In genomic region chr4:1130318-1131186, GRCh38 we compare ENCODE assay signal across 8 cellular contexts. TPM values are rescaled to one million over a fixed set of nuclear protein-coding genes. Genes with fewer than 3 reads are reported as not detected.
DNase-seq lines count a peak whose midpoint lies in the region; ATAC-seq and TF ChIP-seq lines count a peak whose summit lies in the region.

No MANE protein-coding gene starts in this region.

- no peaks in the 10 kb centered on the region for H3K9me3 Mint-ChIP-seq in naive thymus-derived CD4-positive, alpha-beta T cell

- TF ChIP-seq CTCF in GM13976 (IDR thresholded peaks at IDR 0.05; ENCODE audit: borderline replicate concordance, control extremely low read depth, extremely low read depth, insufficient read depth, missing control alignments) (peak; percentile 99), epithelial cell of esophagus (IDR thresholded peaks at IDR 0.05; ENCODE audit: insufficient read depth, low read depth, low read length, missing control alignments) (peak; percentile 100)

- intact Hi-C loops in naive thymus-derived CD4-positive, alpha-beta T cell (cut with micrococcal nuclease): loop anchor here (1.0 to 5.0 kb wide), 11 partner anchors 37 to 499 kb away; partner anchors contain the start of gene MAEA (in 1 of the 2)

- CTCF ChIA-PET in naive thymus-derived CD4-positive, alpha-beta T cell (lab: Charles Lee): interaction anchor here (0.6 to 4.0 kb wide), 13 partner anchors 9 to 466 kb away, joined by 3 to 34 read pairs (median 3); partner anchors contain the start of gene UVSSA

- peak; percentile 88 for DNase-seq in AG08395 (ENCODE audit: low spot score)
- DNase-seq in GM13976 (ENCODE audit: low spot score): peak; percentile 74
- peak; percentile 49 to 73 for DNase-seq in NOMO-1 (lab: John Stamatoyannopoulos, UW; ENCODE audit: unreplicated experiment in 2 of 2)
- peak; percentile 23 for DNase-seq in activated CD8-positive, alpha-beta memory T cell treated with anti-CD3 and anti-CD28 coated beads, Interleukin-2, amount 50 U/mL, for 1 hour (ENCODE audit: extremely low read depth)
- DNase-seq in epithelial cell of esophagus (ENCODE audit: low read depth): peak; percentile 76
- DNase-seq in naive thymus-derived CD4-positive, alpha-beta T cell: peak; percentile 55 to 86 (median 75)
- peak; percentile 31 to 37 for DNase-seq in stimulated activated CD8-positive, alpha-beta memory T cell treated with anti-CD3 and anti-CD28 coated beads, Interleukin-7, amount 100 ng/mL, for 48 hours (ENCODE audit: extremely low read depth in 1 of 2, low read depth in 1 of 2)

- peaks cover 0 to 9% (median 4%) of the 10 kb centered on the region in 7 donors for H3K4me1 Mint-ChIP-seq in naive thymus-derived CD4-positive, alpha-beta T cell

- no peaks in the 10 kb centered on the region for H3K9me3 ChIP-seq in naive thymus-derived CD4-positive, alpha-beta T cell (ENCODE audit: control insufficient read depth in 2 of 3, low read length in 3 of 3)

- POLR2A ChIA-PET in naive thymus-derived CD4-positive, alpha-beta T cell (lab: Charles Lee): no interaction called here

- no peak overlapping the region for H3K27ac ChIP-seq in naive thymus-derived CD4-positive, alpha-beta T cell (ENCODE audit: low read depth, low read length)

- no peaks in the 10 kb centered on the region for H3K27me3 ChIP-seq in naive thymus-derived CD4-positive, alpha-beta T cell (ENCODE audit: control insufficient read depth in 2 of 2, insufficient read depth in 2 of 2, low read length in 2 of 2)

- H3K36me3 ChIP-seq in naive thymus-derived CD4-positive, alpha-beta T cell (ENCODE audit: control insufficient read depth in 2 of 3, insufficient read depth in 3 of 3, low read length in 3 of 3): no peaks in the 10 kb centered on the region

- H3K4me1 ChIP-seq in naive thymus-derived CD4-positive, alpha-beta T cell (ENCODE audit: control insufficient read depth in 2 of 2, insufficient read depth in 2 of 2, low read length in 2 of 2): no peaks in the 10 kb centered on the region

- H3K4me3 Mint-ChIP-seq in naive thymus-derived CD4-positive, alpha-beta T cell: peak overlapping the region in 1 of 10 donors; percentile 46

- H3K27me3 Mint-ChIP-seq in naive thymus-derived CD4-positive, alpha-beta T cell: peaks cover 0 to 24% (median 6%) of the 10 kb centered on the region in 5 donors

- peak; percentile 74 for ATAC-seq in HG03196 (IDR thresholded peaks at IDR 0.05; ENCODE audit: unreplicated experiment)
- ATAC-seq in naive thymus-derived CD4-positive, alpha-beta T cell: peak; percentile 100

- no peak overlapping the region for H3K4me3 ChIP-seq in epithelial cell of esophagus (ENCODE audit: low read length)
- no peak overlapping the region for H3K4me3 ChIP-seq in naive thymus-derived CD4-positive, alpha-beta T cell (ENCODE audit: low read length)

- H3K36me3 Mint-ChIP-seq in naive thymus-derived CD4-positive, alpha-beta T cell: no peaks in the 10 kb centered on the region

- in situ Hi-C loops in GM13976 (cut with MboI; ENCODE audit: low sequenced_read_pairs, unreplicated experiment): loop anchor here (10.0 kb wide), 1 partner anchor 214 kb away; the partner anchor contains the start of gene UVSSA

- no peak overlapping the region for H3K27ac Mint-ChIP-seq in naive thymus-derived CD4-positive, alpha-beta T cell

RNA-seq across cellular contexts. Expression of gene RNF212, which starts 17.2 kb away (rescaled TPM):
- total RNA-seq in naive thymus-derived CD4-positive, alpha-beta T cell: 1 to 10 TPM; 1.8 to 4.1 (median 2.4) TPM
- polyA plus RNA-seq in naive thymus-derived CD4-positive, alpha-beta T cell: 1 to 10 TPM; 5.8 to 6.7 TPM

RNA-seq across cellular contexts. Expression of gene SPON2, which starts 41.8 kb away (rescaled TPM):
- total RNA-seq in naive thymus-derived CD4-positive, alpha-beta T cell: 10 to 100 TPM in 3 of 5 experiments, 1 to 10 TPM in 2; 5.7 to 79.1 (median 16.0) TPM
- 1 to 10 TPM; 2.8 to 3.8 TPM for polyA plus RNA-seq in naive thymus-derived CD4-positive, alpha-beta T cell

Comparison
In these comparisons a context has a peak if more than half of its experiments do, and no peak if none do; other contexts are left out.
1. DNase-seq: peak in every context shown above with its lines; median percentile 88 in AG08395; 76 in epithelial cell of esophagus; 75 in naive thymus-derived CD4-positive, alpha-beta T cell; 74 in GM13976; 61 in NOMO-1; 34 in stimulated activated CD8-positive, alpha-beta memory T cell treated with anti-CD3 and anti-CD28 coated beads, Interleukin-7, amount 100 ng/mL, for 48 hours; 23 in activated CD8-positive, alpha-beta memory T cell treated with anti-CD3 and anti-CD28 coated beads, Interleukin-2, amount 50 U/mL, for 1 hour.